In genomic region chr10:72712136-72712535, GRCh38 we compare ENCODE assay signal across 12 cellular contexts. TPM values are rescaled to one million over a fixed set of nuclear protein-coding genes. Genes with fewer than 3 reads are reported as not detected.
DNase-seq lines count a peak whose midpoint lies in the region; ATAC-seq, FAIRE-seq and TF ChIP-seq lines count a peak whose summit lies in the region.
"Had no signal": no experiment of that assay in that cellular context is flagged by ENCODE, and none has a peak within 500 bp of the region (broad histone marks: within the 10 kb centered on the region; RNA-seq: fewer than 3 reads in every experiment).

No MANE protein-coding gene starts in this region.

- intact Hi-C loops in right cardiac atrium (cut with DNase I) = no loop called here
- intact Hi-C loops in Right ventricle myocardium inferior (cut with DNase I) = no loop called here
- intact Hi-C loops in endothelial cell of umbilical vein (cut with micrococcal nuclease) = no loop called here
- intact Hi-C loops in uterus (cut with DNase I; ENCODE audit: low total_unique reads) = no loop called here
- intact Hi-C loops in activated CD4-positive, alpha-beta T cell treated with anti-CD3 and anti-CD28 coated beads for 36 hours (cut with DNase I, micrococcal nuclease) = no loop called here

- H3K9me1 ChIP-seq in endothelial cell of umbilical vein (replicated peaks; ENCODE audit: control insufficient read depth, extremely low read depth, insufficient read depth, low read length) = no peaks in the 10 kb centered on the region

- H4K20me1 ChIP-seq in endothelial cell of umbilical vein (replicated peaks; ENCODE audit: control insufficient read depth, extremely low read depth, insufficient read depth, low read length) = no peaks in the 10 kb centered on the region

- TF ChIP-seq CTCF in endothelial cell of umbilical vein (IDR thresholded peaks at IDR 0.05; ENCODE audit: extremely low read depth in 1 of 2, insufficient read depth in 1 of 2, low read depth in 1 of 2, low read length in 2 of 2) (no peak), uterus (IDR thresholded peaks at IDR 0.05) (no peak)

- no peak for FAIRE-seq in endothelial cell of umbilical vein (lab: Jason Lieb, UNC)

- 37% methylated on average over 2 of the region's 2 CpGs for WGBS in right cardiac atrium

- peaks cover 32% of the 10 kb centered on the region for H3K79me2 ChIP-seq in endothelial cell of umbilical vein (ENCODE audit: control insufficient read depth, insufficient read depth, low read length)

- H3K9ac ChIP-seq in endothelial cell of umbilical vein (replicated peaks; ENCODE audit: extremely low read depth, insufficient read depth, low read length) (no peak overlapping the region), muscle layer of colon (ENCODE audit: low read length) (no peak overlapping the region)
- H3K9ac ChIP-seq: KMS-11 had no signal

- peak overlapping the region; percentile 20 for H3K4me2 ChIP-seq in endothelial cell of umbilical vein (ENCODE audit: insufficient read depth, low read length)
- H3K4me2 ChIP-seq: KMS-11 had no signal

- peaks cover 6 to 18% (median 7%) of the 10 kb centered on the region in 3 donors for H3K36me3 Mint-ChIP-seq in CD8-positive, alpha-beta memory T cell
- H3K36me3 Mint-ChIP-seq in activated CD4-positive, alpha-beta T cell treated with anti-CD3 and anti-CD28 coated beads for 36 hours (ENCODE audit: low read depth) = peaks cover 1% of the 10 kb centered on the region

- no TSS peak for BruUV-seq in endothelial cell of umbilical vein (replicated peaks; lab: Mats Ljungman, UMichigan)

- CTCF ChIA-PET in endothelial cell of umbilical vein (lab: Charles Lee) = no interaction called here
- CTCF ChIA-PET in CD8-positive, alpha-beta memory T cell (lab: Charles Lee) = no interaction called here
- CTCF ChIA-PET in activated CD4-positive, alpha-beta T cell treated with anti-CD3 and anti-CD28 coated beads for 36 hours (lab: Charles Lee) = no interaction called here

- H3K4me3 Mint-ChIP-seq in CD8-positive, alpha-beta memory T cell = no peak overlapping the region
- no peak overlapping the region for H3K4me3 Mint-ChIP-seq in activated CD4-positive, alpha-beta T cell treated with anti-CD3 and anti-CD28 coated beads for 36 hours

- peaks cover 3 to 10% (median 6%) of the 10 kb centered on the region in 3 donors for H3K4me1 Mint-ChIP-seq in CD8-positive, alpha-beta memory T cell
- peaks cover 2% of the 10 kb centered on the region for H3K4me1 Mint-ChIP-seq in activated CD4-positive, alpha-beta T cell treated with anti-CD3 and anti-CD28 coated beads for 36 hours

- POLR2A ChIA-PET in endothelial cell of umbilical vein (lab: Charles Lee) = no interaction called here
- POLR2A ChIA-PET in CD8-positive, alpha-beta memory T cell (lab: Charles Lee) = no interaction called here
- POLR2A ChIA-PET in activated CD4-positive, alpha-beta T cell treated with anti-CD3 and anti-CD28 coated beads for 36 hours (lab: Charles Lee) = no interaction called here

- H3K9me3 Mint-ChIP-seq in CD8-positive, alpha-beta memory T cell = no peaks in the 10 kb centered on the region
- no peaks in the 10 kb centered on the region for H3K9me3 Mint-ChIP-seq in activated CD4-positive, alpha-beta T cell treated with anti-CD3 and anti-CD28 coated beads for 36 hours (ENCODE audit: low read depth)

- H3K27me3 ChIP-seq in right cardiac atrium (ENCODE audit: control insufficient read depth, insufficient read depth) (no peaks in the 10 kb centered on the region), endothelial cell of umbilical vein (ENCODE audit: control insufficient read depth in 2 of 2, insufficient read depth in 2 of 2, low read length in 2 of 2) (no peaks in the 10 kb centered on the region), muscle layer of colon (ENCODE audit: control insufficient read depth in 1 of 2, insufficient read depth in 2 of 2, low read length in 2 of 2) (no peaks in the 10 kb centered on the region), uterus (no peaks in the 10 kb centered on the region)
- no peaks in the 10 kb centered on the region for H3K27me3 ChIP-seq in CD8-positive, alpha-beta memory T cell (ENCODE audit: insufficient read depth, low read length, poor library complexity, severe bottlenecking)

- no peak overlapping the region for H3K4me3 ChIP-seq in right cardiac atrium (ENCODE audit: low read length)
- no peak overlapping the region for H3K4me3 ChIP-seq in endothelial cell of umbilical vein (replicated peaks in 1 of 3; ENCODE audit: insufficient read depth in 1 of 3, low read depth in 1 of 3, low read length in 3 of 3)
- H3K4me3 ChIP-seq in muscle layer of colon (ENCODE audit: low read depth in 1 of 2, low read length in 2 of 2) = no peak overlapping the region
- H3K4me3 ChIP-seq in uterus = no peak overlapping the region
- no peak overlapping the region for H3K4me3 ChIP-seq in CD8-positive, alpha-beta memory T cell (ENCODE audit: low read length)

- TF ChIP-seq POLR2A in endothelial cell of umbilical vein (IDR thresholded peaks at IDR 0.05; ENCODE audit: low read depth, low read length) = no peak
- TF ChIP-seq POLR2A in uterus (IDR thresholded peaks at IDR 0.05) = no peak

- H3K9me3 ChIP-seq in right cardiac atrium (ENCODE audit: control insufficient read depth, low read length) (no peaks in the 10 kb centered on the region), endothelial cell of umbilical vein (replicated peaks; ENCODE audit: control insufficient read depth, insufficient read depth, low read length) (no peaks in the 10 kb centered on the region), muscle layer of colon (ENCODE audit: low read length) (no peaks in the 10 kb centered on the region), uterus (no peaks in the 10 kb centered on the region)
- no peaks in the 10 kb centered on the region for H3K9me3 ChIP-seq in CD8-positive, alpha-beta memory T cell (ENCODE audit: low read length)

- peaks cover 0 to 1% of the 10 kb centered on the region in 2 donors for H3K27me3 Mint-ChIP-seq in CD8-positive, alpha-beta memory T cell
- H3K27me3 Mint-ChIP-seq in activated CD4-positive, alpha-beta T cell treated with anti-CD3 and anti-CD28 coated beads for 36 hours = no peaks in the 10 kb centered on the region

- DNase-seq in right cardiac atrium (no peak), Right ventricle myocardium inferior (ENCODE audit: missing footprints) (no peak), endothelial cell of umbilical vein (ENCODE audit: low read depth, low spot score) (peak; percentile 55), uterus (peak in 1 of 2 donors; percentile 29), NCI-H345 treated with DMSO at 0.1 percent for 48 hours (lab: John Stamatoyannopoulos, UW; ENCODE audit: unreplicated experiment) (no peak)
- no peak for DNase-seq in CD8-positive, alpha-beta memory T cell
- no peak for DNase-seq in activated CD4-positive, alpha-beta T cell treated with anti-CD3 and anti-CD28 coated beads for 36 hours
- DNase-seq: activated naive CD4-positive, alpha-beta T cell treated with Interleukin-2 at 50 U/mL for 16 hours; NCI-H187; NCI-H774 had no signal

- H3K27ac Mint-ChIP-seq in CD8-positive, alpha-beta memory T cell = no peak overlapping the region
- H3K27ac Mint-ChIP-seq in activated CD4-positive, alpha-beta T cell treated with anti-CD3 and anti-CD28 coated beads for 36 hours = no peak overlapping the region

- peaks cover 4% of the 10 kb centered on the region for H3K4me1 ChIP-seq in right cardiac atrium (ENCODE audit: control insufficient read depth, insufficient read depth, low read length)
- peaks cover 30% of the 10 kb centered on the region for H3K4me1 ChIP-seq in endothelial cell of umbilical vein (ENCODE audit: control insufficient read depth, extremely low read depth, insufficient read depth, low read length)
- H3K4me1 ChIP-seq in muscle layer of colon (ENCODE audit: insufficient read depth, low read length) = peaks cover 35% of the 10 kb centered on the region
- peaks cover 0 to 6% of the 10 kb centered on the region in 2 donors for H3K4me1 ChIP-seq in uterus
- no peaks in the 10 kb centered on the region for H3K4me1 ChIP-seq in CD8-positive, alpha-beta memory T cell (ENCODE audit: insufficient read depth, low read length)

- H2AFZ ChIP-seq in endothelial cell of umbilical vein (ENCODE audit: low read depth, low read length) = no peak overlapping the region

- ATAC-seq in right cardiac atrium = no peak
- ATAC-seq in Right ventricle myocardium inferior = no peak
- no peak for ATAC-seq in activated CD4-positive, alpha-beta T cell treated with anti-CD3 and anti-CD28 coated beads for 36 hours

- dilution Hi-C loops in endothelial cell of umbilical vein (cut with MboI; ENCODE audit: extremely low pct_ligation_motif_present, low sequenced_read_pairs) = no loop called here

- H3K27ac ChIP-seq in right cardiac atrium (ENCODE audit: low read length) (peak overlapping the region; percentile 17), endothelial cell of umbilical vein (ENCODE audit: insufficient read depth, low read depth, low read length) (no peak overlapping the region), muscle layer of colon (ENCODE audit: low read depth, low read length) (peak overlapping the region; percentile 26), uterus (peak overlapping the region; percentile 69 to 87)
- no peak overlapping the region for H3K27ac ChIP-seq in CD8-positive, alpha-beta memory T cell (ENCODE audit: low read depth, low read length)
- H3K27ac ChIP-seq: KMS-11 had no signal

- H3K36me3 ChIP-seq in endothelial cell of umbilical vein (ENCODE audit: control insufficient read depth in 2 of 2, extremely low read depth in 1 of 2, insufficient read depth in 2 of 2, low read length in 2 of 2) = peaks cover 0 to 4% of the 10 kb centered on the region in 2 experiments
- peaks cover 11% of the 10 kb centered on the region for H3K36me3 ChIP-seq in muscle layer of colon (ENCODE audit: insufficient read depth, low read length)
- no peaks in the 10 kb centered on the region for H3K36me3 ChIP-seq in uterus
- no peaks in the 10 kb centered on the region for H3K36me3 ChIP-seq in CD8-positive, alpha-beta memory T cell (ENCODE audit: insufficient read depth, low read length)

TF ChIP-seq in endothelial cell of umbilical vein, 7 proteins besides CTCF, POLR2A, EP300 and RAD21 (continues in another document):
- TF ChIP-seq POLR2AphosphoS5 (IDR thresholded peaks at IDR 0.05; ENCODE audit: insufficient read depth, low read depth, low read length) = no peak

RNA-seq across cellular contexts. Expression of gene MCU, which starts 20.2 kb away (rescaled TPM):
- total RNA-seq in right cardiac atrium (10 to 100 TPM; 17.7 to 22.1 (median 18.8) TPM), Right ventricle myocardium inferior (15.1 TPM), endothelial cell of umbilical vein (25.2 and 26.1 TPM in 2 replicates), uterus (10 to 100 TPM; 13.2 to 35.8 (median 24.6) TPM)
- polyA plus RNA-seq in right cardiac atrium (14.2 TPM), endothelial cell of umbilical vein (36.1 and 37.2 TPM in 2 replicates)
- 29.8 and 32.8 TPM in 2 replicates for polyA plus RNA-seq in endothelial cell of umbilical vein (2011; cell fraction: cytosol; rRNA removed)
- 68.9 and 77.8 TPM in 2 replicates for polyA plus RNA-seq in endothelial cell of umbilical vein (2011; cell fraction: nucleus; rRNA removed)
- polyA plus RNA-seq in endothelial cell of umbilical vein (2012) = 29.0 and 33.2 TPM in 2 replicates
- 88.9 and 90.6 TPM in 2 replicates for polyA minus RNA-seq in endothelial cell of umbilical vein
- 45.7 TPM for polyA minus RNA-seq in endothelial cell of umbilical vein (2011; cell fraction: cytosol; rRNA and poly(A)+ RNA removed)
- 61.5 and 68.8 TPM in 2 replicates for polyA minus RNA-seq in endothelial cell of umbilical vein (2011; cell fraction: nucleus; rRNA and poly(A)+ RNA removed)
- total RNA-seq in CD8-positive, alpha-beta memory T cell = 10 to 100 TPM; 14.9 to 17.6 TPM
- 7.9 TPM for polyA plus RNA-seq in CD8-positive, alpha-beta memory T cell
- 10 to 100 TPM; 15.1 to 16.0 TPM for total RNA-seq in activated CD4-positive, alpha-beta T cell treated with anti-CD3 and anti-CD28 coated beads for 36 hours

Comparison
In these comparisons a context has a peak if more than half of its experiments do, and no peak if none do; other contexts are left out.
1. H3K27ac ChIP-seq: peak in right cardiac atrium (single experiment), muscle layer of colon (single experiment) and uterus (2 of 2); none in endothelial cell of umbilical vein (single experiment) and CD8-positive, alpha-beta memory T cell (single experiment).